ENCODE assay signal across 13 cellular contexts in the genomic region with DNA sequence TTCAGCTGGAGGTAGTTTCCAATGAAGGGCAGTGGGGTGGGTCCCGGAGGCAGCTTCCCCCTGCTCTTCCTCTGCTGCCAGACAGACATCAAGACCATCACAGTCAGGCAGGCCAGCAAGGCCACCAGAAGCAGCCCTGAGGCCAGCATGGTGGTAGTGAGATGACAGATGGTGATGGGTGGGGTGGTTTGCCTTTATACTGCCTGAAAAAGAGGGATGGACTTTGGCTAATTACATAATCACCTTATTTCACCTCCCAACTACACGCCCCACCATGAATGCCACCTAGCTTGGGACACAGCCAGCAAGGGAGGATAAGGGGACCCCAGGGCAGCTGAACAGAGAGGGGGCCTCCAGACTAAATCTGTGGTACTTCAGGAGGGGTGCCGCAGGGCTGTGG. TPM values are rescaled to one million over a fixed set of nuclear protein-coding genes. Genes with fewer than 3 reads are reported as not detected.
"Had no signal": no experiment of that assay in that cellular context is flagged by ENCODE, and none has a peak within 500 bp of the region (broad histone marks: within the 10 kb centered on the region; RNA-seq: fewer than 3 reads in every experiment).

A gene with protein sequence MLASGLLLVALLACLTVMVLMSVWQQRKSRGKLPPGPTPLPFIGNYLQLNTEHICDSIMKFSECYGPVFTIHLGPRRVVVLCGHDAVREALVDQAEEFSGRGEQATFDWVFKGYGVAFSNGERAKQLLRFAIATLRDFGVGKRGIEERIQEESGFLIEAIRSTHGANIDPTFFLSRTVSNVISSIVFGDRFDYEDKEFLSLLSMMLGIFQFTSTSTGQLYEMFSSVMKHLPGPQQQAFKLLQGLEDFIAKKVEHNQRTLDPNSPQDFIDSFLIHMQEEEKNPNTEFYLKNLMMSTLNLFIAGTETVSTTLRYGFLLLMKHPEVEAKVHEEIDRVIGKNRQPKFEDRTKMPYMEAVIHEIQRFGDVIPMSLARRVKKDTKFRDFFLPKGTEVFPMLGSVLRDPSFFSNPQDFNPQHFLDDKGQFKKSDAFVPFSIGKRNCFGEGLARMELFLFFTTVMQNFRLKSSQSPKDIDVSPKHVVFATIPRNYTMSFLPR (minus strand): TSS at position 170 of the 400 bp plus-strand sequence. CDS start 21 bp downstream, at position 149.

RNA-seq across cellular contexts. Expression of the gene that starts here (rescaled TPM):
- total RNA-seq: heart left ventricle, kidney epithelial cell, left lung, lower leg skin, mesenteric fat pad, natural killer cell, osteocyte, posterior vena cava, skeletal muscle tissue, subcutaneous adipose tissue, suprapubic skin, thoracic aorta had no signal
- polyA plus RNA-seq: heart left ventricle, psoas muscle had no signal
